In the genomic region with DNA sequence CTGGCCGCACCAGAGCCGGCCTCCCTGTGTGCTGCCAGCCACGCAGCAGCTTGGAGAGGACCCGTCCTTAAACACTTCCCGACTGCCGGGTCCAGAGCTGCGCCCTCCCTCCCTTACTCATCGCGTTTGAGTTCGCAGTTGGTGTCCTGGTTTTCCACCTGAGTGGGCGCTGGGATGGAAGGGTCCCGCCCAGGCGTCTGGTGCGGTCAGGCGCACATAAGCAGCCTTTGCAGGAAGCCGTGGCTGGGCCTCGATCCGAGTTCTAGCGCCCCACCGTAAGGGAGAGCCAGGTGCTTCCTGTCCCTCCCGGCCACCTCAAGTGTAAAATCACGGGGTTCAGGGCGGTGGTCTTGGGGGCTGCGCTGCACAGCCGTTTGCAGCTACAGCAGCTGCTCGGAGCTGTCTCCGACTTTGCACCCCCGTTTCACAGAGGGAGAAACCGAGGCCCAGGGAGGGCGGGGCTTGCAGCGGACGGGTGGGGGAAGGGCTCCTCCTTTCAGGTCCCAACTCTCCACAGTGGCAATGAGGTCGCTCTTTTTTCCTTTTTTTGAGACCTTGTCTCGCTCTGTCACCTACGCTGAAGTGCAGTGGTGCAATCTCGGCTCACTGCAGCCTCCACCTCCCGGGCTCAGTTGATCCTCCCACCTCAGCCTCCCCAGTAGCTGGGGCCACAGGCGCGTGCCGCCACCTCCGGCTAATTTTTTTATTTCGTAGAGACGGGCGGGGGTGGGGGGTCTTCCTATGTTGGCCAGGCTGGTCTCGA, we compare ENCODE assay signal across 8 cellular contexts. TPM values are rescaled to one million over a fixed set of nuclear protein-coding genes. Genes with fewer than 3 reads are reported as not detected.
DNase-seq lines count a peak whose midpoint lies in the region; ATAC-seq and TF ChIP-seq lines count a peak whose summit lies in the region.

No MANE protein-coding gene starts in this region.

- H3K4me3 ChIP-seq in AG09309 (ENCODE audit: control insufficient read depth, low read depth, low read length) (peak overlapping the region; percentile 48), HEK293 (ENCODE audit: low read depth, low read length) (peak overlapping the region; percentile 50), astrocyte of the cerebellum (ENCODE audit: low read depth, low read length) (peak overlapping the region; percentile 56), mucosa of descending colon (no peak overlapping the region)

- CTCF ChIA-PET in HEK293 (lab: Yijun Ruan, JAX): interaction anchor here (4.7 kb wide), 1 partner anchor 144 kb away, joined by 34 read pairs; no protein-coding TSS in a partner anchor

- POLR2A ChIA-PET in HEK293 (lab: Yijun Ruan, JAX): interaction anchor here (1.0 kb wide), 2 partner anchors 68 to 143 kb away, joined by 3 read pairs; no protein-coding TSS in a partner anchor

- H3K36me3 ChIP-seq in HEK293 (ENCODE audit: control insufficient read depth in 2 of 2, insufficient read depth in 1 of 2, low read length in 2 of 2): peaks cover 0 to 1% of the 10 kb centered on the region in 2 experiments; a peak in 1 of 3 replicates
- H3K36me3 ChIP-seq in mucosa of descending colon (ENCODE audit: low read depth): no peaks in the 10 kb centered on the region

- in situ Hi-C loops in astrocyte of the cerebellum (cut with HindIII; ENCODE audit: low sequenced_read_pairs): no loop called here

- peaks cover 4% of the 10 kb centered on the region for H3K4me1 ChIP-seq in HEK293 (ENCODE audit: control insufficient read depth, insufficient read depth, low read length)
- peaks cover 12% of the 10 kb centered on the region for H3K4me1 ChIP-seq in mucosa of descending colon (ENCODE audit: low read depth)

- intact Hi-C loops in mucosa of descending colon (cut with DNase I, micrococcal nuclease): no loop called here

- no peak overlapping the region for H3K27ac ChIP-seq in HEK293 (ENCODE audit: extremely low read depth, low read depth, low read length)

- TF ChIP-seq CTCF in AG09309 (IDR thresholded peaks at IDR 0.05; ENCODE audit: control insufficient read depth, insufficient read depth, low read depth, low read length, missing control alignments): no peak
- TF ChIP-seq CTCF in HEK293 (tag by site-specific recombination; IDR thresholded peaks at IDR 0.05): no peak
- TF ChIP-seq CTCF in astrocyte of the cerebellum (IDR thresholded peaks at IDR 0.05; ENCODE audit: low read depth, low read length, missing control alignments): no peak
- no peak for TF ChIP-seq CTCF in mucosa of descending colon (IDR thresholded peaks at IDR 0.05)

- DNase-seq in AG09309 (ENCODE audit: low read depth) (no peak), astrocyte of the cerebellum (ENCODE audit: low read depth) (no peak), mucosa of descending colon (peak in 2 of 3 donors; percentile 17 to 39), NCI-H146 (lab: John Stamatoyannopoulos, UW) (no peak), superior temporal gyrus (ENCODE audit: extremely low spot score) (no peak)

- no peaks in the 10 kb centered on the region for H3K9me3 ChIP-seq in HEK293 (ENCODE audit: control insufficient read depth, insufficient read depth, low read depth, low read length)
- no peaks in the 10 kb centered on the region for H3K9me3 ChIP-seq in mucosa of descending colon

- no peak for ATAC-seq in mucosa of descending colon
- ATAC-seq in GM18861 (IDR thresholded peaks at IDR 0.05; ENCODE audit: unreplicated experiment): no peak
- ATAC-seq in GM18519 (IDR thresholded peaks at IDR 0.05; ENCODE audit: low FRiP score, unreplicated experiment): no peak

TF ChIP-seq in HEK293, 187 proteins besides CTCF, POLR2A, EP300 and RAD21:
- TF ChIP-seq SP2 (tag by site-specific recombination; IDR thresholded peaks at IDR 0.05) (peak; percentile 5; the same call in 1 of the 2 replicates), KLF16 (tag by site-specific recombination; IDR thresholded peaks at IDR 0.05) (no peak), ZNF624 (tag by site-specific recombination; IDR thresholded peaks at IDR 0.05) (no peak), ZBTB17 (tag by site-specific recombination; IDR thresholded peaks at IDR 0.05) (no peak), ZBTB1 (tag by site-specific recombination; IDR thresholded peaks at IDR 0.05) (no peak), ZSCAN16 (tag by site-specific recombination; IDR thresholded peaks at IDR 0.05) (no peak), YY1 (tag by site-specific recombination; IDR thresholded peaks at IDR 0.05) (no peak), ZNF747 (tag by site-specific recombination; IDR thresholded peaks at IDR 0.05) (no peak), ZNF202 (tag by site-specific recombination; IDR thresholded peaks at IDR 0.05; ENCODE audit: borderline replicate concordance) (no peak), KLF1 (tag by site-specific recombination; IDR thresholded peaks at IDR 0.05) (peak; percentile 9; the same call in 1 of the 2 replicates), EGR2 (tag by site-specific recombination; IDR thresholded peaks at IDR 0.05; ENCODE audit: low read depth) (peak; percentile 42; the same call in 1 of the 2 replicates)
- TF ChIP-seq, protein P1, sequence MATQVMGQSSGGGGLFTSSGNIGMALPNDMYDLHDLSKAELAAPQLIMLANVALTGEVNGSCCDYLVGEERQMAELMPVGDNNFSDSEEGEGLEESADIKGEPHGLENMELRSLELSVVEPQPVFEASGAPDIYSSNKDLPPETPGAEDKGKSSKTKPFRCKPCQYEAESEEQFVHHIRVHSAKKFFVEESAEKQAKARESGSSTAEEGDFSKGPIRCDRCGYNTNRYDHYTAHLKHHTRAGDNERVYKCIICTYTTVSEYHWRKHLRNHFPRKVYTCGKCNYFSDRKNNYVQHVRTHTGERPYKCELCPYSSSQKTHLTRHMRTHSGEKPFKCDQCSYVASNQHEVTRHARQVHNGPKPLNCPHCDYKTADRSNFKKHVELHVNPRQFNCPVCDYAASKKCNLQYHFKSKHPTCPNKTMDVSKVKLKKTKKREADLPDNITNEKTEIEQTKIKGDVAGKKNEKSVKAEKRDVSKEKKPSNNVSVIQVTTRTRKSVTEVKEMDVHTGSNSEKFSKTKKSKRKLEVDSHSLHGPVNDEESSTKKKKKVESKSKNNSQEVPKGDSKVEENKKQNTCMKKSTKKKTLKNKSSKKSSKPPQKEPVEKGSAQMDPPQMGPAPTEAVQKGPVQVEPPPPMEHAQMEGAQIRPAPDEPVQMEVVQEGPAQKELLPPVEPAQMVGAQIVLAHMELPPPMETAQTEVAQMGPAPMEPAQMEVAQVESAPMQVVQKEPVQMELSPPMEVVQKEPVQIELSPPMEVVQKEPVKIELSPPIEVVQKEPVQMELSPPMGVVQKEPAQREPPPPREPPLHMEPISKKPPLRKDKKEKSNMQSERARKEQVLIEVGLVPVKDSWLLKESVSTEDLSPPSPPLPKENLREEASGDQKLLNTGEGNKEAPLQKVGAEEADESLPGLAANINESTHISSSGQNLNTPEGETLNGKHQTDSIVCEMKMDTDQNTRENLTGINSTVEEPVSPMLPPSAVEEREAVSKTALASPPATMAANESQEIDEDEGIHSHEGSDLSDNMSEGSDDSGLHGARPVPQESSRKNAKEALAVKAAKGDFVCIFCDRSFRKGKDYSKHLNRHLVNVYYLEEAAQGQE (tag by site-specific recombination; IDR thresholded peaks at IDR 0.05): no peak
- TF ChIP-seq, protein P2, sequence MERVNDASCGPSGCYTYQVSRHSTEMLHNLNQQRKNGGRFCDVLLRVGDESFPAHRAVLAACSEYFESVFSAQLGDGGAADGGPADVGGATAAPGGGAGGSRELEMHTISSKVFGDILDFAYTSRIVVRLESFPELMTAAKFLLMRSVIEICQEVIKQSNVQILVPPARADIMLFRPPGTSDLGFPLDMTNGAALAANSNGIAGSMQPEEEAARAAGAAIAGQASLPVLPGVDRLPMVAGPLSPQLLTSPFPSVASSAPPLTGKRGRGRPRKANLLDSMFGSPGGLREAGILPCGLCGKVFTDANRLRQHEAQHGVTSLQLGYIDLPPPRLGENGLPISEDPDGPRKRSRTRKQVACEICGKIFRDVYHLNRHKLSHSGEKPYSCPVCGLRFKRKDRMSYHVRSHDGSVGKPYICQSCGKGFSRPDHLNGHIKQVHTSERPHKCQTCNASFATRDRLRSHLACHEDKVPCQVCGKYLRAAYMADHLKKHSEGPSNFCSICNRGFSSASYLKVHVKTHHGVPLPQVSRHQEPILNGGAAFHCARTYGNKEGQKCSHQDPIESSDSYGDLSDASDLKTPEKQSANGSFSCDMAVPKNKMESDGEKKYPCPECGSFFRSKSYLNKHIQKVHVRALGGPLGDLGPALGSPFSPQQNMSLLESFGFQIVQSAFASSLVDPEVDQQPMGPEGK (tag by site-specific recombination; IDR thresholded peaks at IDR 0.05): 0 out of 2 replicates have a peak, but pooled peaks have one; percentile 16
- TF ChIP-seq, protein P3, sequence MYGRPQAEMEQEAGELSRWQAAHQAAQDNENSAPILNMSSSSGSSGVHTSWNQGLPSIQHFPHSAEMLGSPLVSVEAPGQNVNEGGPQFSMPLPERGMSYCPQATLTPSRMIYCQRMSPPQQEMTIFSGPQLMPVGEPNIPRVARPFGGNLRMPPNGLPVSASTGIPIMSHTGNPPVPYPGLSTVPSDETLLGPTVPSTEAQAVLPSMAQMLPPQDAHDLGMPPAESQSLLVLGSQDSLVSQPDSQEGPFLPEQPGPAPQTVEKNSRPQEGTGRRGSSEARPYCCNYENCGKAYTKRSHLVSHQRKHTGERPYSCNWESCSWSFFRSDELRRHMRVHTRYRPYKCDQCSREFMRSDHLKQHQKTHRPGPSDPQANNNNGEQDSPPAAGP (tag by site-specific recombination; IDR thresholded peaks at IDR 0.05): 0 out of 2 replicates have a peak, but pooled peaks have one; percentile 12

RNA-seq across cellular contexts. Expression of a gene that starts 51.3 kb away (rescaled TPM):
- total RNA-seq in mucosa of descending colon: not detected

RNA-seq across cellular contexts. Expression of a gene that starts 59.5 kb away (rescaled TPM):
- total RNA-seq in mucosa of descending colon: 1 to 10 TPM in 1 of 3 donors, under 1 TPM in 2; 0.19 to 1.4 (median 0.32) TPM

Comparison
In these comparisons a context has a peak if more than half of its experiments do, and no peak if none do; other contexts are left out.
1. DNase-seq: peak in mucosa of descending colon (2 of 3); none in AG09309 (single experiment), astrocyte of the cerebellum (single experiment), NCI-H146 (single experiment) and superior temporal gyrus (single experiment).